Comparison of ENCODE assay signal across 2 cellular contexts in genomic region chr5:55146080-55146479, GRCh38.
TF ChIP-seq lines count a peak whose summit lies in the region.

No MANE protein-coding gene starts in this region.

TF ChIP-seq in GM23338, 12 proteins besides CTCF, POLR2A, EP300 and RAD21:
- TF ChIP-seq CREB1 (CRISPR knock-in tag; IDR thresholded peaks at IDR 0.05; ENCODE audit: low read depth) (no peak), JUNB (IDR thresholded peaks at IDR 0.05; ENCODE audit: unreplicated experiment) (no peak), ETS1 (IDR thresholded peaks at IDR 0.05) (no peak), EZH2phosphoT487 (IDR thresholded peaks at IDR 0.05; ENCODE audit: unreplicated experiment) (no peak), ZNF331 (CRISPR knock-in tag; IDR thresholded peaks at IDR 0.05; ENCODE audit: low read depth) (no peak), NANOG (IDR thresholded peaks at IDR 0.05; ENCODE audit: borderline replicate concordance) (no peak), EZH2 (IDR thresholded peaks at IDR 0.05; ENCODE audit: low read depth, unreplicated experiment) (no peak), POLR2AphosphoS5 (IDR thresholded peaks at IDR 0.05; ENCODE audit: low read depth) (no peak), ZNF114 (CRISPR knock-in tag; IDR thresholded peaks at IDR 0.05) (no peak), REST (IDR thresholded peaks at IDR 0.05; ENCODE audit: unreplicated experiment) (no peak), ZNF462 (CRISPR knock-in tag; IDR thresholded peaks at IDR 0.05) (no peak), STAT1 (IDR thresholded peaks at IDR 0.05; ENCODE audit: unreplicated experiment) (no peak)

TF ChIP-seq in SK-N-SH, 30 proteins besides CTCF, POLR2A, EP300 and RAD21:
- TF ChIP-seq MEF2A (IDR thresholded peaks at IDR 0.05; ENCODE audit: borderline replicate concordance, low read depth) (no peak), JUND (IDR thresholded peaks at IDR 0.05) (no peak), SMC3 (IDR thresholded peaks at IDR 0.05; ENCODE audit: low read depth, low read length) (no peak), FOSL2 (IDR thresholded peaks at IDR 0.05; ENCODE audit: borderline replicate concordance, low read depth) (no peak), NFIC (IDR thresholded peaks at IDR 0.05; ENCODE audit: borderline replicate concordance) (no peak), PBX3 (IDR thresholded peaks at IDR 0.05) (no peak), NRF1 (IDR thresholded peaks at IDR 0.05; ENCODE audit: low read depth, low read length) (no peak), USF2 (IDR thresholded peaks at IDR 0.05; ENCODE audit: borderline replicate concordance, low read depth, low read length) (no peak), MAX (IDR thresholded peaks at IDR 0.05; ENCODE audit: low read depth) (no peak), FOXJ3 (CRISPR knock-in tag; IDR thresholded peaks at IDR 0.05) (no peak), POLR2AphosphoS5 (IDR thresholded peaks at IDR 0.05; ENCODE audit: low read depth, low read length) (no peak), REST (IDR thresholded peaks at IDR 0.05; ENCODE audit: low read depth, low read length) (no peak), RCOR1 (IDR thresholded peaks at IDR 0.05; ENCODE audit: low read length) (no peak)
